ENCODE assay signal across 14 cellular contexts in the genomic region with DNA sequence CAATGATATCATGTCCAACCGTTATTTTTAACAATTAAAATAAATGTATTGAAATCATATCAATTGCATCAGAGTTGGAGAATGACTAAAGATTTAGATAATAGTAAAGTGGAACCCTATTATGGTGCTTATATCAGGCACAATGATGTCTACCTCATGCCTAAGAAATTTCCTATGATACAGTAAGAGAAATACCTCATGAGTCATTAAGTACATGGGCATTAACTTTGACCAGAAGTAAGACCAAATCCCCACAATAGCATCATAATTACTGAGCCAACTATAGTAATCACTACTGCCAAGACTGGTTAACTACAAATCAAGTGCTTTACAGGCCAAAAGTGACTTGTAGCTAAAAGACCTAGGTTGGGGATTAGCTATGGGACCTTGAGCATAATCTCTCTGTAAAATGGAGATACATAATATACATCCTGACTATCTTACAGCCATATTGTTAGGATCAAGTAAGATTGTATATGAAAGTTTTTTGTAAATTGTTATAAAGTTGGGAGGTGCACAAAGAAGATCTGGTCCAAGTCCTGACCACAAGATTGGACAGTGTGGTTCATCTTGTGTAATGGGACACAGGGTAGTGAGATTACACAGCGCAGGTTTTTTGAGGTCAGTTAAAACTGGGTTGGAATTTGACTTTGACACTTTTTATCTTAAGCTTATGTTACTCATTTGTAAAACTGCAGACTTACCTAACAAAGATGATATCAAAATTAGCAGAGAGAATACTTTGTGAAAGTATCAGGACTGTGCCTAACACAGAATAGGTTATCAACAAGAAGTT.
A peak's percentile ranks its signal among the peaks of the same experiment; 100 is the strongest.
DNase-seq lines count a peak whose midpoint lies in the region; ATAC-seq and TF ChIP-seq lines count a peak whose summit lies in the region.
"Had no signal": no experiment of that assay in that cellular context is flagged by ENCODE, and none has a peak within 500 bp of the region (broad histone marks: within the 10 kb centered on the region; RNA-seq: fewer than 3 reads in every experiment).

No MANE protein-coding gene starts in this region.

- H3K36me3 ChIP-seq in RWPE2 (ENCODE audit: low read depth) (no peaks in the 10 kb centered on the region), fibroblast of lung (ENCODE audit: control insufficient read depth, insufficient read depth, low read length) (no peaks in the 10 kb centered on the region)

- no peaks in the 10 kb centered on the region for H3K4me1 ChIP-seq in RWPE2 (ENCODE audit: insufficient read depth, poor library complexity, severe bottlenecking)
- H3K4me1 ChIP-seq in fibroblast of lung (ENCODE audit: control insufficient read depth, extremely low read depth, insufficient read depth, low read length) = peaks cover 3% of the 10 kb centered on the region

- no peaks in the 10 kb centered on the region for H3K27me3 ChIP-seq in RWPE2 (ENCODE audit: insufficient read depth, poor library complexity, severe bottlenecking)
- H3K27me3 ChIP-seq in fibroblast of lung (ENCODE audit: control insufficient read depth, insufficient read depth, low read length) = no peaks in the 10 kb centered on the region

- no peak overlapping the region for H3K9ac ChIP-seq in fibroblast of lung (ENCODE audit: insufficient read depth, low read length)

- intact Hi-C loops in Right ventricle myocardium superior (cut with DNase I) = no loop called here

- ATAC-seq in RWPE2 (ENCODE audit: low read depth) (peak; percentile 75), GM18867 (IDR thresholded peaks at IDR 0.05; ENCODE audit: unreplicated experiment) (no peak), Right ventricle myocardium superior (ENCODE audit: poor library complexity) (no peak)

- no peaks in the 10 kb centered on the region for H3K79me2 ChIP-seq in fibroblast of lung (ENCODE audit: control insufficient read depth, insufficient read depth, low read length)

- H3K9me3 ChIP-seq in RWPE2 (ENCODE audit: severe bottlenecking) (no peaks in the 10 kb centered on the region), fibroblast of lung (ENCODE audit: control insufficient read depth, insufficient read depth, low read depth, low read length) (no peaks in the 10 kb centered on the region)

- H3K4me2 ChIP-seq in fibroblast of lung (ENCODE audit: extremely low read depth, insufficient read depth, low read length) = peak overlapping the region; percentile 25

- H3K27ac ChIP-seq in RWPE2 (ENCODE audit: poor library complexity, severe bottlenecking) = no peak overlapping the region
- H3K27ac ChIP-seq in fibroblast of lung (ENCODE audit: insufficient read depth, low read length) = peak overlapping the region; percentile 20

- no peaks in the 10 kb centered on the region for H4K20me1 ChIP-seq in fibroblast of lung (ENCODE audit: control insufficient read depth, extremely low read depth, insufficient read depth, low read length)

- DNase-seq in GM04503 (ENCODE audit: low read depth) (peak; percentile 69), RWPE2 (ENCODE audit: low spot score) (no peak), fibroblast of lung (ENCODE audit: low read depth in 2 of 2) (peak; percentile 70 to 98), skeletal muscle cell (ENCODE audit: low read depth) (peak; percentile 65), erythroblast (lab: John Stamatoyannopoulos, UW) (no peak), Right ventricle myocardium superior (no peak), T1000 (lab: John Stamatoyannopoulos, UW) (no peak)
- DNase-seq: activated CD4-positive, alpha-beta T cell treated with anti-CD3 and anti-CD28 coated beads, Interleukin-2, amount 50 U/mL, for 4 hours; activated gamma-delta T cell; Karpas-422; mesendoderm; NCI-H2107; NK-92 treated with Interleukin-12 subunit alpha and Interleukin-12 subunit beta, amount 100 ng/mL, for 24 hours had no signal

- H3K4me3 ChIP-seq in RWPE2 (ENCODE audit: severe bottlenecking) = no peak overlapping the region
- no peak overlapping the region for H3K4me3 ChIP-seq in fibroblast of lung (replicated peaks in 1 of 4; ENCODE audit: control extremely low read depth in 1 of 4, insufficient read depth in 1 of 4, low read depth in 3 of 4, low read length in 4 of 4)
- H3K4me3 ChIP-seq in skeletal muscle cell (ENCODE audit: low read depth, low read length) = no peak overlapping the region

- TF ChIP-seq CTCF in RWPE2 (IDR thresholded peaks at IDR 0.05; ENCODE audit: poor library complexity, severe bottlenecking) = no peak
- no peak for TF ChIP-seq CTCF in fibroblast of lung (conservative IDR thresholded peaks at IDR 0.05 in 1 of 2, IDR thresholded peaks at IDR 0.05 in 1 of 2; ENCODE audit: low read depth in 1 of 2, low read length in 2 of 2)

- no peak overlapping the region for H2AFZ ChIP-seq in fibroblast of lung (ENCODE audit: low read length)

- no peak for TF ChIP-seq POLR2A in erythroblast (IDR thresholded peaks at IDR 0.05; ENCODE audit: low read length)

Comparison
In these comparisons a context has a peak if more than half of its experiments do, and no peak if none do; other contexts are left out.
1. DNase-seq: peak in GM04503 (single experiment), fibroblast of lung (2 of 2) and skeletal muscle cell (single experiment); none in RWPE2 (single experiment), erythroblast (0 of 2), Right ventricle myocardium superior (single experiment) and T1000 (single experiment).